27 cellular contexts compared by ENCODE assay signal in the genomic region with DNA sequence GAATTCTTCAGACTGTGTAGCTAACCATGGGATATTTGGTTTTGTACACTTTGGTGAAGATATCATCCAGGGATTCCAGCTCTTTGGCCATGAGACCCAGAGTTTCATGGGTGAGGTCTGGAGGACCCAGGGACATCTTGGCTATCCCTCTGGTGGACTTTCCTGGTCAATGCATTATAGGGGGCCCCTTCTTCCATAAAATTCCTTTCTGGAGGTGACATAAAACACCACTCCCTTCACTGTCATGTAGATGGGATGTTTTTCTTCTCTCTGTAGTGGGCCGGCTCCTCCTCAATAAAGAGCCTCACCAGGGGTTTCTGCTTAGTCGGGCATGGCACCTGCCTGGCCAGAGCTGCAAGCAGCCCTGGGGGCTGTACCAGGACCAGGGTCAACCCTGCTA. TPM values are rescaled to one million over a fixed set of nuclear protein-coding genes. Genes with fewer than 3 reads are reported as not detected.
DNase-seq lines count a peak whose midpoint lies in the region; ATAC-seq and TF ChIP-seq lines count a peak whose summit lies in the region.
"Had no signal": no experiment of that assay in that cellular context is flagged by ENCODE, and none has a peak within 500 bp of the region (broad histone marks: within the 10 kb centered on the region; RNA-seq: fewer than 3 reads in every experiment).

No MANE protein-coding gene starts in this region.

- CTCF ChIA-PET in WTC11 (lab: Charles Lee), result interaction anchor here (0.9 to 1.4 kb wide), 4 partner anchors 11 to 44 kb away, joined by 3 to 5 read pairs (median 4); no protein-coding TSS in a partner anchor

- H3K27me3 Mint-ChIP-seq in activated naive CD8-positive, alpha-beta T cell treated with anti-CD3 and anti-CD28 coated beads, Interleukin-2, amount 10 ng/mL, durations not matched to agents 7 days and 5 days, result no peaks in the 10 kb centered on the region
- H3K27me3 Mint-ChIP-seq in activated naive CD8-positive, alpha-beta T cell treated with anti-CD3 and anti-CD28 coated beads for 36 hours, result no peaks in the 10 kb centered on the region
- H3K27me3 Mint-ChIP-seq in WTC11 (ENCODE audit: low read depth), result no peaks in the 10 kb centered on the region; the same call in 1 of the 2 replicates

- H3K27ac ChIP-seq in iPS-20b (ENCODE audit: low read length) (no peak overlapping the region), WERI-Rb-1 (no peak overlapping the region)
- H3K27ac ChIP-seq: cardiac muscle cell, SK-N-MC, skin epidermis had no signal

- TF ChIP-seq CTCF in WTC11 (IDR thresholded peaks at IDR 0.05) (no peak), WERI-Rb-1 (IDR thresholded peaks at IDR 0.05; ENCODE audit: low read depth, low read length) (no peak)

- H3K4me3 ChIP-seq in iPS-20b (ENCODE audit: low read length), result peak overlapping the region; percentile 93; the same call in 1 of the 2 replicates
- no peak overlapping the region for H3K4me3 ChIP-seq in WERI-Rb-1 (ENCODE audit: low read depth, low read length)
- H3K4me3 ChIP-seq: cardiac muscle cell, lung, SK-N-MC, skin epidermis had no signal

- H3K27ac Mint-ChIP-seq in activated naive CD8-positive, alpha-beta T cell treated with anti-CD3 and anti-CD28 coated beads, Interleukin-2, amount 10 ng/mL, durations not matched to agents 7 days and 5 days, result no peak overlapping the region
- no peak overlapping the region for H3K27ac Mint-ChIP-seq in activated naive CD8-positive, alpha-beta T cell treated with anti-CD3 and anti-CD28 coated beads for 36 hours
- H3K27ac Mint-ChIP-seq in WTC11, result no peak overlapping the region

- H3K4me1 ChIP-seq in iPS-20b (ENCODE audit: insufficient read depth, low read length), result peaks cover 23% of the 10 kb centered on the region
- H3K4me1 ChIP-seq: BE2C, Caco-2 had no signal

- POLR2A ChIA-PET in activated naive CD8-positive, alpha-beta T cell treated with anti-CD3 and anti-CD28 coated beads, Interleukin-2, amount 10 ng/mL, durations not matched to agents 7 days and 5 days (lab: Charles Lee), result no interaction called here
- POLR2A ChIA-PET in WTC11 (lab: Charles Lee), result no interaction called here

- H3K4me1 Mint-ChIP-seq in activated naive CD8-positive, alpha-beta T cell treated with anti-CD3 and anti-CD28 coated beads, Interleukin-2, amount 10 ng/mL, durations not matched to agents 7 days and 5 days, result peaks cover 14% of the 10 kb centered on the region
- peaks cover 15% of the 10 kb centered on the region for H3K4me1 Mint-ChIP-seq in activated naive CD8-positive, alpha-beta T cell treated with anti-CD3 and anti-CD28 coated beads for 36 hours
- peaks cover 19% of the 10 kb centered on the region for H3K4me1 Mint-ChIP-seq in WTC11

- H3K4me3 Mint-ChIP-seq in activated naive CD8-positive, alpha-beta T cell treated with anti-CD3 and anti-CD28 coated beads, Interleukin-2, amount 10 ng/mL, durations not matched to agents 7 days and 5 days, result peak overlapping the region; percentile 93
- H3K4me3 Mint-ChIP-seq in activated naive CD8-positive, alpha-beta T cell treated with anti-CD3 and anti-CD28 coated beads for 36 hours, result no peak overlapping the region
- H3K4me3 Mint-ChIP-seq in WTC11, result peak overlapping the region; percentile 80

- H3K36me3 ChIP-seq in iPS-20b (ENCODE audit: insufficient read depth, low read depth, low read length) (peaks cover 19% of the 10 kb centered on the region), WERI-Rb-1 (peaks cover 18% of the 10 kb centered on the region)
- H3K36me3 ChIP-seq: BE2C had no signal

- ATAC-seq in activated naive CD8-positive, alpha-beta T cell treated with anti-CD3 and anti-CD28 coated beads, Interleukin-2, amount 10 ng/mL, durations not matched to agents 7 days and 5 days (ENCODE audit: low read depth), result no peak
- ATAC-seq in WTC11 (peak; percentile 1; the same call in 1 of the 2 replicates), HG03432 (IDR thresholded peaks at IDR 0.05; ENCODE audit: unreplicated experiment) (no peak), GM18520 (IDR thresholded peaks at IDR 0.05; ENCODE audit: unreplicated experiment) (no peak)

- H3K9me3 Mint-ChIP-seq in activated naive CD8-positive, alpha-beta T cell treated with anti-CD3 and anti-CD28 coated beads, Interleukin-2, amount 10 ng/mL, durations not matched to agents 7 days and 5 days, result no peaks in the 10 kb centered on the region
- no peaks in the 10 kb centered on the region for H3K9me3 Mint-ChIP-seq in activated naive CD8-positive, alpha-beta T cell treated with anti-CD3 and anti-CD28 coated beads for 36 hours
- H3K9me3 Mint-ChIP-seq in WTC11, result no peaks in the 10 kb centered on the region

- DNase-seq in activated naive CD8-positive, alpha-beta T cell treated with anti-CD3 and anti-CD28 coated beads, Interleukin-2, amount 10 ng/mL, durations not matched to agents 7 days and 5 days, result no peak
- no peak for DNase-seq in activated naive CD8-positive, alpha-beta T cell treated with anti-CD3 and anti-CD28 coated beads for 36 hours
- DNase-seq in WTC11 (ENCODE audit: low spot score), result no peak
- DNase-seq in WERI-Rb-1, result no peak
- DNase-seq in NCI-H2029 (lab: John Stamatoyannopoulos, UW), result no peak
- DNase-seq: activated gamma-delta T cell treated with Interleukin-2 at 50 U/mL for 16 hours, amygdala, BE2C, Caco-2, DMS79 treated with DMSO at 0.1 percent for 48 hours, kidney glomerular epithelial cell, NCI-H1417 treated with DMSO at 0.1 percent for 48 hours, NCI-H2107, NCI-H446, NCI-H82, nucleus accumbens had no signal

- 0 out of 2 replicates have a peak, but pooled peaks cover 5% of the 10 kb centered on the region for H3K27me3 ChIP-seq in iPS-20b (ENCODE audit: insufficient read depth, low read length)
- no peaks in the 10 kb centered on the region for H3K27me3 ChIP-seq in WERI-Rb-1 (ENCODE audit: insufficient read depth, low read depth, severe bottlenecking)
- H3K27me3 ChIP-seq: BE2C, cardiac muscle cell had no signal

- H3K9me3 ChIP-seq in iPS-20b (ENCODE audit: insufficient read depth, low read depth, low read length), result no peaks in the 10 kb centered on the region
- H3K9me3 ChIP-seq in WERI-Rb-1 (ENCODE audit: severe bottlenecking), result no peaks in the 10 kb centered on the region
- H3K9me3 ChIP-seq: BE2C, Caco-2 had no signal

- 0 out of 2 replicates have a peak overlapping the region, but pooled peaks have one; percentile 84 for H3K9ac ChIP-seq in iPS-20b (ENCODE audit: low read depth, low read length)

- H3K36me3 Mint-ChIP-seq in activated naive CD8-positive, alpha-beta T cell treated with anti-CD3 and anti-CD28 coated beads, Interleukin-2, amount 10 ng/mL, durations not matched to agents 7 days and 5 days, result peaks cover 13% of the 10 kb centered on the region
- peaks cover 17% of the 10 kb centered on the region for H3K36me3 Mint-ChIP-seq in activated naive CD8-positive, alpha-beta T cell treated with anti-CD3 and anti-CD28 coated beads for 36 hours
- peaks cover 21% of the 10 kb centered on the region for H3K36me3 Mint-ChIP-seq in WTC11

TF ChIP-seq in WTC11, 78 proteins besides CTCF, POLR2A, EP300 and RAD21:
- TF ChIP-seq ZNF263 (CRISPR knock-in tag; IDR thresholded peaks at IDR 0.05; ENCODE audit: low read depth), result no peak
- no peak for TF ChIP-seq ATF3 (CRISPR knock-in tag; conservative IDR thresholded peaks at IDR 0.05)
- TF ChIP-seq FOXP1 (CRISPR knock-in tag; IDR thresholded peaks at IDR 0.05; ENCODE audit: borderline replicate concordance), result no peak
- no peak for TF ChIP-seq ZMAT4 (CRISPR knock-in tag; IDR thresholded peaks at IDR 0.05)

RNA-seq across cellular contexts. Expression of gene ATPAF1, which starts 2.2 kb away (rescaled TPM):
- total RNA-seq in activated naive CD8-positive, alpha-beta T cell treated with anti-CD3 and anti-CD28 coated beads, Interleukin-2, amount 10 ng/mL, durations not matched to agents 7 days and 5 days, result 10 to 100 TPM; 43.3 to 45.4 TPM
- total RNA-seq in activated naive CD8-positive, alpha-beta T cell treated with anti-CD3 and anti-CD28 coated beads for 36 hours, result 10 to 100 TPM; 45.0 to 46.6 TPM
- 35.7 to 45.5 TPM (median 44.5 TPM) in 3 replicates for total RNA-seq in WTC11 (2021)

RNA-seq across cellular contexts. Expression of gene TEX38, which starts 5.7 kb away (rescaled TPM):
- total RNA-seq in activated naive CD8-positive, alpha-beta T cell treated with anti-CD3 and anti-CD28 coated beads, Interleukin-2, amount 10 ng/mL, durations not matched to agents 7 days and 5 days, result not detected
- total RNA-seq in activated naive CD8-positive, alpha-beta T cell treated with anti-CD3 and anti-CD28 coated beads for 36 hours, result not detected
- total RNA-seq in WTC11 (2021), result 0.17 to 0.21 TPM (median 0.18 TPM) in 3 replicates
- total RNA-seq: Caco-2; glomerular endothelial cell; lung; MCF 10A; subcutaneous adipose tissue; T-helper 2 cell treated with Interferon-gamma antibody and Interleukin-4, amounts not matched to agents 100 ng/mL and 5 ng/mL, for 36 hours had no signal

RNA-seq across cellular contexts. Expression of gene MOB3C, which starts 49.4 kb away (rescaled TPM):
- total RNA-seq in activated naive CD8-positive, alpha-beta T cell treated with anti-CD3 and anti-CD28 coated beads, Interleukin-2, amount 10 ng/mL, durations not matched to agents 7 days and 5 days, result 10 to 100 TPM; 21.0 to 23.8 TPM
- total RNA-seq in activated naive CD8-positive, alpha-beta T cell treated with anti-CD3 and anti-CD28 coated beads for 36 hours, result 1 to 10 TPM; 8.7 TPM
- 3.1 to 4.0 TPM (median 3.4 TPM) in 3 replicates for total RNA-seq in WTC11 (2021)

RNA-seq across cellular contexts. Expression of gene EFCAB14, which starts 52.9 kb away (rescaled TPM):
- total RNA-seq in activated naive CD8-positive, alpha-beta T cell treated with anti-CD3 and anti-CD28 coated beads, Interleukin-2, amount 10 ng/mL, durations not matched to agents 7 days and 5 days, result 10 to 100 TPM; 77.4 to 84.2 TPM
- total RNA-seq in activated naive CD8-positive, alpha-beta T cell treated with anti-CD3 and anti-CD28 coated beads for 36 hours, result 10 to 100 TPM; 38.3 to 42.5 TPM
- total RNA-seq in WTC11 (2021), result 38.4 to 46.2 TPM (median 39.1 TPM) in 3 replicates
